ENCODE assay signal across 5 cellular contexts in the genomic region with DNA sequence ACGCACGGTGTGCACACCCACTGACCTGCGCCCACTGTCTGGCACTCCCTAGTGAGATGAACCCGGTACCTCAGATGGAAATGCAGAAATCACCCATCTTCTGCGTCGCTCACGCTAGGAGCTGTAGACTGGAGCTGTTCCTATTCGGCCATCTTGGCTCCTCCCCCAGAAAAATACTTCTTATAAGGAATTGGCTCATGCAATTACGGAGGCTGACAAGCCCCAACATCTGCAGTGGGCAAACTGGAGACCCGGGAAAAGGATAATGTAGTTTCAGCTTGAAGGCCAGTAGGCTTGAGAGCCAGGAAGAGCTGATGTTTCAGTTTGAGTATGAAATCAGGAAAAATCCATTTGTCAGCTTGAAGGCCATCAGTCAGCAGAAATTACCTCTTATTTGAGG. TPM values are rescaled to one million over a fixed set of nuclear protein-coding genes. Genes with fewer than 3 reads are reported as not detected.
"Had no signal": no experiment of that assay in that cellular context is flagged by ENCODE, and none has a peak within 500 bp of the region (broad histone marks: within the 10 kb centered on the region; RNA-seq: fewer than 3 reads in every experiment).

No MANE protein-coding gene starts in this region.

RNA-seq across cellular contexts. Expression of a gene that starts 23.7 kb away (rescaled TPM):
- total RNA-seq: GM23248, H1, H9, HT-29 had no signal
- polyA plus RNA-seq: GM23248, H1, IgD-negative memory B cell had no signal

RNA-seq across cellular contexts. Expression of a gene that starts 30.7 kb away (rescaled TPM):
- total RNA-seq: GM23248, H1, H9, HT-29 had no signal
- polyA plus RNA-seq: GM23248, H1, IgD-negative memory B cell had no signal
